In genomic region chr6:28979679-28980078, GRCh38 we compare ENCODE assay signal across 23 cellular contexts. TPM values are rescaled to one million over a fixed set of nuclear protein-coding genes. Genes with fewer than 3 reads are reported as not detected.
DNase-seq lines count a peak whose midpoint lies in the region; ATAC-seq and TF ChIP-seq lines count a peak whose summit lies in the region.
"Had no signal": no experiment of that assay in that cellular context is flagged by ENCODE, and none has a peak within 500 bp of the region (broad histone marks: within the 10 kb centered on the region; RNA-seq: fewer than 3 reads in every experiment).

No MANE protein-coding gene starts in this region.

- POLR2A ChIA-PET in activated naive CD8-positive, alpha-beta T cell treated with anti-CD3 and anti-CD28 coated beads, Interleukin-2, amount 10 ng/mL, durations not matched to agents 7 days and 5 days (lab: Charles Lee) = no interaction called here

- no peak for TF ChIP-seq POLR2A in erythroblast (IDR thresholded peaks at IDR 0.05; ENCODE audit: low read length)

- no peak for DNase-seq in activated naive CD8-positive, alpha-beta T cell treated with anti-CD3 and anti-CD28 coated beads, Interleukin-2, amount 10 ng/mL, durations not matched to agents 7 days and 5 days
- no peak for DNase-seq in activated naive CD8-positive, alpha-beta T cell treated with anti-CD3 and anti-CD28 coated beads for 36 hours
- peak; percentile 58 for DNase-seq in OCI-M1 (lab: John Stamatoyannopoulos, UW)
- DNase-seq in erythroblast (lab: John Stamatoyannopoulos, UW) = peak; percentile 29 to 56
- no peak for DNase-seq in DMS53 (lab: John Stamatoyannopoulos, UW)
- no peak for DNase-seq in NCI-H526 (lab: John Stamatoyannopoulos, UW)
- DNase-seq in G401 (ENCODE audit: low spot score) = no peak
- DNase-seq: activated CD8-positive, alpha-beta memory T cell treated with anti-CD3 and anti-CD28 coated beads for 24 hours; activated gamma-delta T cell; DMS153; effector CD4-positive, alpha-beta T cell; GDM1; islet precursor cell; left ventricle myocardium inferior; mesendoderm; NCI-H1105 treated with DMSO at 0.1 percent for 48 hours; NCI-H1930; occipital lobe; stimulated activated naive CD4-positive, alpha-beta T cell treated with Interleukin-2 at 50 U/mL for 16 hours; T-helper 1 cell; uterus had no signal

- H3K27ac Mint-ChIP-seq in activated naive CD8-positive, alpha-beta T cell treated with anti-CD3 and anti-CD28 coated beads, Interleukin-2, amount 10 ng/mL, durations not matched to agents 7 days and 5 days = no peak overlapping the region
- H3K27ac Mint-ChIP-seq in activated naive CD8-positive, alpha-beta T cell treated with anti-CD3 and anti-CD28 coated beads for 36 hours = no peak overlapping the region

- peaks cover 3% of the 10 kb centered on the region for H3K36me3 Mint-ChIP-seq in activated naive CD8-positive, alpha-beta T cell treated with anti-CD3 and anti-CD28 coated beads, Interleukin-2, amount 10 ng/mL, durations not matched to agents 7 days and 5 days
- peaks cover 4% of the 10 kb centered on the region for H3K36me3 Mint-ChIP-seq in activated naive CD8-positive, alpha-beta T cell treated with anti-CD3 and anti-CD28 coated beads for 36 hours

- peak overlapping the region; percentile 91 for H3K4me3 Mint-ChIP-seq in activated naive CD8-positive, alpha-beta T cell treated with anti-CD3 and anti-CD28 coated beads, Interleukin-2, amount 10 ng/mL, durations not matched to agents 7 days and 5 days
- H3K4me3 Mint-ChIP-seq in activated naive CD8-positive, alpha-beta T cell treated with anti-CD3 and anti-CD28 coated beads for 36 hours = no peak overlapping the region

- ATAC-seq in activated naive CD8-positive, alpha-beta T cell treated with anti-CD3 and anti-CD28 coated beads, Interleukin-2, amount 10 ng/mL, durations not matched to agents 7 days and 5 days (ENCODE audit: low read depth) = no peak
- ATAC-seq in HG03139 (IDR thresholded peaks at IDR 0.05; ENCODE audit: unreplicated experiment) = no peak

- in situ Hi-C loops in G401 (cut with HindIII; ENCODE audit: low sequenced_read_pairs) = no loop called here

- peaks cover 35% of the 10 kb centered on the region for H3K4me1 Mint-ChIP-seq in activated naive CD8-positive, alpha-beta T cell treated with anti-CD3 and anti-CD28 coated beads, Interleukin-2, amount 10 ng/mL, durations not matched to agents 7 days and 5 days
- H3K4me1 Mint-ChIP-seq in activated naive CD8-positive, alpha-beta T cell treated with anti-CD3 and anti-CD28 coated beads for 36 hours = peaks cover 37% of the 10 kb centered on the region

- H3K9me3 Mint-ChIP-seq in activated naive CD8-positive, alpha-beta T cell treated with anti-CD3 and anti-CD28 coated beads, Interleukin-2, amount 10 ng/mL, durations not matched to agents 7 days and 5 days = no peaks in the 10 kb centered on the region
- peaks cover 3% of the 10 kb centered on the region for H3K9me3 Mint-ChIP-seq in activated naive CD8-positive, alpha-beta T cell treated with anti-CD3 and anti-CD28 coated beads for 36 hours

- H3K27me3 Mint-ChIP-seq in activated naive CD8-positive, alpha-beta T cell treated with anti-CD3 and anti-CD28 coated beads, Interleukin-2, amount 10 ng/mL, durations not matched to agents 7 days and 5 days = peaks cover 41% of the 10 kb centered on the region
- peaks cover 56% of the 10 kb centered on the region for H3K27me3 Mint-ChIP-seq in activated naive CD8-positive, alpha-beta T cell treated with anti-CD3 and anti-CD28 coated beads for 36 hours

RNA-seq across cellular contexts. Expression of gene ZNF311, which starts 25.4 kb away (rescaled TPM):
- total RNA-seq in activated naive CD8-positive, alpha-beta T cell treated with anti-CD3 and anti-CD28 coated beads, Interleukin-2, amount 10 ng/mL, durations not matched to agents 7 days and 5 days = under 1 TPM; 0.45 to 0.47 TPM
- total RNA-seq in activated naive CD8-positive, alpha-beta T cell treated with anti-CD3 and anti-CD28 coated beads for 36 hours = 1 to 10 TPM; 1.0 TPM
- total RNA-seq in G401 (2014; rRNA removed; shearing (Covaris generic)) = not detected in 2 replicates
- total RNA-seq: SK-MEL-5 had no signal

RNA-seq across cellular contexts. Expression of gene TRIM27, which starts 55.9 kb away (rescaled TPM):
- 10 to 100 TPM; 64.4 to 67.1 TPM for total RNA-seq in activated naive CD8-positive, alpha-beta T cell treated with anti-CD3 and anti-CD28 coated beads, Interleukin-2, amount 10 ng/mL, durations not matched to agents 7 days and 5 days
- 10 to 100 TPM; 51.5 to 52.3 TPM for total RNA-seq in activated naive CD8-positive, alpha-beta T cell treated with anti-CD3 and anti-CD28 coated beads for 36 hours
- 126 and 144 TPM in 2 replicates for total RNA-seq in G401 (2014; rRNA removed; shearing (Covaris generic))

Comparison
In these comparisons a context has a peak if more than half of its experiments do, and no peak if none do; other contexts are left out.
1. DNase-seq: peak in OCI-M1 (single experiment) and erythroblast (2 of 2); none in activated naive CD8-positive, alpha-beta T cell treated with anti-CD3 and anti-CD28 coated beads, Interleukin-2, amount 10 ng/mL, durations not matched to agents 7 days and 5 days (single experiment), activated naive CD8-positive, alpha-beta T cell treated with anti-CD3 and anti-CD28 coated beads for 36 hours (single experiment), DMS53 (single experiment), NCI-H526 (0 of 2) and G401 (single experiment).